27 cellular contexts compared by ENCODE assay signal in genomic region chr20:53887973-53888372, GRCh38.
"Had no signal": no experiment of that assay in that cellular context is flagged by ENCODE, and none has a peak within 500 bp of the region (broad histone marks: within the 10 kb centered on the region; RNA-seq: fewer than 3 reads in every experiment).

No MANE protein-coding gene starts in this region.

- H3K9me3 ChIP-seq: gastrocnemius medialis, upper lobe of left lung, vagina had no signal

- H3K27ac Mint-ChIP-seq: activated CD4-positive, alpha-beta memory T cell treated with anti-CD3 and anti-CD28 coated beads, Interleukin-2, amount 10 ng/mL, durations not matched to agents 7 days and 5 days; brain; effector memory CD8-positive, alpha-beta T cell; nephron had no signal

- H3K4me3 Mint-ChIP-seq: activated CD4-positive, alpha-beta memory T cell treated with anti-CD3 and anti-CD28 coated beads, Interleukin-2, amount 10 ng/mL, durations not matched to agents 7 days and 5 days; activated CD4-positive, alpha-beta T cell treated with anti-CD3 and anti-CD28 coated beads, Interleukin-2, amount 10 ng/mL, durations not matched to agents 24 days and 14 days; activated T-helper 1 cell treated with anti-CD3 and anti-CD28 coated beads, Interleukin-12 subunit alpha, Interleukin-12 subunit beta, Interleukin-2, Interleukin-4 antibody, amounts not matched to agents 30 ng/mL and 10 ng/mL and 1 ng/mL, durations not matched to agents 14 hours and 24 hours and 36 hours; brain; effector memory CD8-positive, alpha-beta T cell; nephron had no signal

- H3K4me1 ChIP-seq: gastrocnemius medialis, upper lobe of left lung had no signal

- H3K4me3 ChIP-seq: ascending aorta, gastrocnemius medialis, upper lobe of left lung, vagina had no signal

- H3K36me3 Mint-ChIP-seq: brain had no signal

- DNase-seq: activated CD4-positive, alpha-beta memory T cell treated with anti-CD3 and anti-CD28 coated beads, Interleukin-2, amount 10 ng/mL, durations not matched to agents 7 days and 5 days; activated CD4-positive, alpha-beta T cell treated with anti-CD3 and anti-CD28 coated beads, Interleukin-2, amount 10 ng/mL, durations not matched to agents 24 days and 14 days; activated effector memory CD4-positive, alpha-beta T cell treated with anti-CD3 and anti-CD28 coated beads, Interleukin-2, amount 50 U/mL, for 16 hours; activated T-cell treated with anti-CD3 and anti-CD28 coated beads, Interleukin-2, amount 50 U/mL, for 1 hour; cortex of kidney; effector memory CD8-positive, alpha-beta T cell; erythroblast; gastrocnemius medialis; glutamatergic neuron; islet precursor cell; left ventricle myocardium superior; posterior cingulate gyrus; right cardiac atrium; stimulated activated CD4-positive, alpha-beta T cell treated with anti-CD3 and anti-CD28 coated beads, Interleukin-15, amount 100 ng/mL, for 24 hours; stimulated activated CD4-positive, alpha-beta T cell treated with anti-CD3 and anti-CD28 coated beads, Interleukin-2, amount 100 ng/mL, for 24 hours; stimulated activated naive CD4-positive, alpha-beta T cell treated with Interleukin-2 at 50 U/mL for 16 hours; substantia nigra; T1000; WERI-Rb-1 had no signal

- ATAC-seq: activated CD4-positive, CD25-positive, alpha-beta regulatory T cell treated with anti-CD3 and anti-CD28 coated beads, Interleukin-2, amount 50 U/mL, for 24 hours; activated naive CD4-positive, alpha-beta T cell treated with anti-CD3 and anti-CD28 coated beads, Interleukin-2, amount 50 U/mL, for 72 hours; effector memory CD8-positive, alpha-beta T cell; gastrocnemius medialis; left ventricle myocardium superior; right cardiac atrium had no signal

- H3K27ac ChIP-seq: ascending aorta, gastrocnemius medialis, upper lobe of left lung, vagina, WERI-Rb-1 had no signal

- H3K9me3 Mint-ChIP-seq: activated CD4-positive, alpha-beta memory T cell treated with anti-CD3 and anti-CD28 coated beads, Interleukin-2, amount 10 ng/mL, durations not matched to agents 7 days and 5 days; activated T-helper 1 cell treated with anti-CD3 and anti-CD28 coated beads, Interleukin-12 subunit alpha, Interleukin-12 subunit beta, Interleukin-2, Interleukin-4 antibody, amounts not matched to agents 30 ng/mL and 10 ng/mL and 1 ng/mL, durations not matched to agents 14 hours and 24 hours and 36 hours; effector memory CD8-positive, alpha-beta T cell had no signal

- H3K27me3 Mint-ChIP-seq: activated CD4-positive, alpha-beta memory T cell treated with anti-CD3 and anti-CD28 coated beads, Interleukin-2, amount 10 ng/mL, durations not matched to agents 7 days and 5 days; activated CD4-positive, alpha-beta T cell treated with anti-CD3 and anti-CD28 coated beads, Interleukin-2, amount 10 ng/mL, durations not matched to agents 24 days and 14 days; brain; effector memory CD8-positive, alpha-beta T cell had no signal

- H3K36me3 ChIP-seq: ascending aorta, gastrocnemius medialis, upper lobe of left lung, vagina, WERI-Rb-1 had no signal
